ENCODE assay signal across 17 cellular contexts in the genomic region with DNA sequence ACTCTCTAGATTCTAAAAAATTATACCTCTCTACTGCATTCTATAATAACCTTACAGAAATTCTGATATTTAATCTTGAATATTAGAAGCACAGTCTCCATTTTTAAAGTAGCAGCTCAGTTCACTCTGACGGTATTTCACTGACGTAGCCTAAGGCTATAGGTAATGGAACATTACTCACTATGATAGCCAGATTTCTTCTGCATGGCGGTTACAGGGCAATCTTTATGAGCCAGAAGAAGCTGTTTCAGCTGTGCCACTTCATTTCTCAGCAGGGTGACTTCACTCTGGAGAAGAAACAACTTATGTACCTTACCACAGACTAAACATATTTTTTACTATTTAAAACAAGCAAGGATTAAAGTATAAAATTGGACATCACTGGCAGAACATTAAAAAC.
"Had no signal": no experiment of that assay in that cellular context is flagged by ENCODE, and none has a peak within 500 bp of the region (broad histone marks: within the 10 kb centered on the region; RNA-seq: fewer than 3 reads in every experiment).

No MANE protein-coding gene starts in this region.

- H3K4me1 ChIP-seq: gastroesophageal sphincter, heart right ventricle, thyroid gland had no signal

- H3K27me3 ChIP-seq: gastroesophageal sphincter, heart right ventricle, thyroid gland had no signal

- H3K4me3 ChIP-seq: gastroesophageal sphincter, heart right ventricle, lung, thyroid gland had no signal

- H3K27ac ChIP-seq: epithelial cell of prostate, gastroesophageal sphincter, heart right ventricle, thyroid gland had no signal

- DNase-seq: activated CD4-positive, alpha-beta T cell treated with anti-CD3 and anti-CD28 coated beads, Interleukin-2, amount 50 U/mL, for 1 hour; activated CD8-positive, alpha-beta memory T cell treated with anti-CD3 and anti-CD28 coated beads for 24 hours; activated naive CD4-positive, alpha-beta T cell; activated naive CD8-positive, alpha-beta T cell treated with anti-CD3 and anti-CD28 coated beads, Interleukin-2, amount 10 ng/mL, durations not matched to agents 7 days and 5 days; effector memory CD4-positive, alpha-beta T cell; heart right ventricle; left cardiac atrium; naive thymus-derived CD4-positive, alpha-beta T cell; stimulated activated CD4-positive, alpha-beta T cell treated with anti-CD3 and anti-CD28 coated beads, Interleukin-12 subunit alpha, Interleukin-12 subunit beta, amount 100 ng/mL, for 4 hours; stimulated activated CD4-positive, alpha-beta T cell treated with anti-CD3 and anti-CD28 coated beads, Interleukin-2, amount 100 ng/mL, for 24 hours; T-helper 9 cell; thyroid gland had no signal

- H3K9me3 ChIP-seq: gastroesophageal sphincter, thyroid gland had no signal

- ATAC-seq: activated CD4-positive, CD25-positive, alpha-beta regulatory T cell treated with anti-CD3 and anti-CD28 coated beads, Interleukin-2, amount 50 U/mL, for 24 hours; gastroesophageal sphincter; heart right ventricle; left cardiac atrium; naive thymus-derived CD4-positive, alpha-beta T cell; stimulated activated effector memory CD8-positive, alpha-beta T cell treated with anti-CD3 and anti-CD28 coated beads, Interleukin-12 subunit alpha, Interleukin-12 subunit beta, amount 100 ng/mL, for 72 hours had no signal
